9 cellular contexts compared by ENCODE assay signal in the genomic region with DNA sequence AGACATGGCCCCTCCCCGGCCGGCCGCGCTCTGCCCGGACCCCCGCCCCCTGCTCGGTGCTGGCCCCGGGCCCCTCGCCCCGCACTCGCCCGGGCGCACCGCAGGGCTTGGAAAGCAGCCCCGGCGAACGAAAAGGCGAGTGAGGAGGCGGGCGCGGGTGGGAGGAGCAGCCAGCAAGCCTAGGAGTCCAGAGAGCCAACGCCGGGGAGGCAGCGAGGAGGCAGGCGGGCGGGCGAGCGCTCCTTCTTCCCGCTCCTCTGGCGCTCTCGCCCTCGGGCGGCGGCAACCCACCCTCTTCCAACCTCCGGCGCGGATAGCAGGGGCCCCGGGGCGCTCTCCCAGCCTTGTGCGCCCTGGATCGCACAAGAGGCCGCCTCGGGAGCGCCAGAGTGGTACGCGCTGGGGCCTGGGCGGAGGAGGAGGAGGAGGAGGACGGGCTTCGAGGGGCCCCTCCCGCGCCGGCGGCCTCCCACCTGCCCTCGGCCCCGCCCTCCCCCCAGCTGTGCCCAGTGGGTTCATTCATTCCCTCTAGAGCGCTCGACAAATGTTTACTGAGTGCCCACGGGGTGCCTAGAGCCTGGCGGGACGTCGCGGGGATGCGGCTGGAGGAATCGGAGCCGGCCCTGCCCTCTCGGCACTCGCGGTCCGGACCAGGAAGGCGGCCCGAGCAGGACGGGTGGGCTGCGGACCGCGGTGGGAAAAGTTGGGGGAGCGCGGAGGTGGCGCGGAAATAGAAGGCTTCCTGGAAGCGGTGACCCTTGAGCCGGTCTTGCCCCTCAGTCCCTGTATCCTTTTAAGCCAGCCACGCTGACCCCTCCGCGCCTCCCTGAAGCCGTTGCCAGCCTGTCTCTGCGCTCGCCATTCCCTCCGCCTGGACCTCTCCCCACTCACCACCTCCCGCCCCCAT. TPM values are rescaled to one million over a fixed set of nuclear protein-coding genes. Genes with fewer than 3 reads are reported as not detected.
A peak's percentile ranks its signal among the peaks of the same experiment; 100 is the strongest.
DNase-seq lines count a peak whose midpoint lies in the region; ATAC-seq and TF ChIP-seq lines count a peak whose summit lies in the region.
"Had no signal": no experiment of that assay in that cellular context is flagged by ENCODE, and none has a peak within 500 bp of the region (broad histone marks: within the 10 kb centered on the region; RNA-seq: fewer than 3 reads in every experiment).

TSS of gene BMP7 (minus strand) at position 391 of the 907 bp plus-strand sequence. CDS start 519 bp downstream, outside the sequence.

- H3K27me3 ChIP-seq in OCI-LY1 (ENCODE audit: insufficient read depth, low read length) (no peaks in the 10 kb centered on the region), Karpas-422 (ENCODE audit: low read length) (no peaks in the 10 kb centered on the region), aorta (ENCODE audit: control insufficient read depth in 1 of 2, insufficient read depth in 2 of 2, low read length in 1 of 2) (no peaks in the 10 kb centered on the region)

- DNase-seq in ELF-1 (ENCODE audit: low read depth, low spot score) (peak; percentile 65), Right ventricle myocardium superior (no peak), pons (ENCODE audit: low spot score) (peak; percentile 49), GDM1 (lab: John Stamatoyannopoulos, UW) (no peak), Karpas-422 (no peak), aorta (no peak)

- no peaks in the 10 kb centered on the region for H4K20me1 ChIP-seq in OCI-LY1 (ENCODE audit: insufficient read depth, low read length)
- no peaks in the 10 kb centered on the region for H4K20me1 ChIP-seq in Karpas-422 (ENCODE audit: insufficient read depth, low read depth, low read length)

- no peaks in the 10 kb centered on the region for H3F3A ChIP-seq in OCI-LY1 (ENCODE audit: insufficient read depth, low read length)

- ATAC-seq in Right ventricle myocardium superior (ENCODE audit: poor library complexity) (peak; percentile 38), GM19035 (IDR thresholded peaks at IDR 0.05; ENCODE audit: unreplicated experiment) (no peak), aorta (ENCODE audit: low FRiP score) (no peak)

- no peaks in the 10 kb centered on the region for H3K9me2 ChIP-seq in OCI-LY1 (ENCODE audit: low read depth, low read length)
- no peaks in the 10 kb centered on the region for H3K9me2 ChIP-seq in Karpas-422 (replicated peaks; ENCODE audit: insufficient read depth, low read length)

- peak within 1 kb of the TSS; percentile 91 for H3K4me2 ChIP-seq in OCI-LY1 (ENCODE audit: low read length)
- no peak within 1 kb of the TSS for H3K4me2 ChIP-seq in Karpas-422 (ENCODE audit: low read depth, low read length, poor library complexity, severe bottlenecking)

- H2AFZ ChIP-seq in OCI-LY1 (ENCODE audit: low read length) (no peak within 1 kb of the TSS), Karpas-422 (ENCODE audit: low read length) (no peak within 1 kb of the TSS)

- 1% methylated on average over 64 to 89 of the region's 89 CpGs for WGBS in aorta, 2 donors

- no peak for TF ChIP-seq CTCF in OCI-LY1 (IDR thresholded peaks at IDR 0.05; ENCODE audit: low read length)

- H3K4me1 ChIP-seq in OCI-LY1 (ENCODE audit: insufficient read depth, low read length, severe bottlenecking) (peaks cover 58% of the 10 kb centered on the region), Karpas-422 (ENCODE audit: low read length) (no peaks in the 10 kb centered on the region), aorta (ENCODE audit: control insufficient read depth in 1 of 2, insufficient read depth in 2 of 2, low read length in 2 of 2) (no peaks in the 10 kb centered on the region)

- H3K9ac ChIP-seq in OCI-LY1 (ENCODE audit: low read length) (peak within 1 kb of the TSS; percentile 92), Karpas-422 (ENCODE audit: low read length) (no peak within 1 kb of the TSS)

- intact Hi-C loops in Right ventricle myocardium superior (cut with DNase I) (loop anchor here (10.0 kb wide), 1 partner anchor 102 kb away; no protein-coding TSS in a partner anchor), aorta (cut with DNase I) (no loop called here)

- peak within 1 kb of the TSS; percentile 99 for H3K27ac ChIP-seq in OCI-LY1 (ENCODE audit: low read depth, low read length, poor library complexity, severe bottlenecking)
- no peak within 1 kb of the TSS for H3K27ac ChIP-seq in Karpas-422 (ENCODE audit: low read length)
- H3K27ac ChIP-seq in aorta (ENCODE audit: low read depth in 1 of 2, low read length in 2 of 2), result no peak within 1 kb of the TSS

- peak within 1 kb of the TSS; percentile 87 for H3K4me3 ChIP-seq in OCI-LY1 (ENCODE audit: low read depth, low read length, poor library complexity, severe bottlenecking)
- H3K4me3 ChIP-seq in Karpas-422 (ENCODE audit: low read length), result no peak within 1 kb of the TSS
- H3K4me3 ChIP-seq in aorta (ENCODE audit: low read length in 2 of 2), result no peak within 1 kb of the TSS

- H3K36me3 ChIP-seq in OCI-LY1 (ENCODE audit: insufficient read depth, low read length) (peaks cover 42% of the 10 kb centered on the region), Karpas-422 (ENCODE audit: insufficient read depth, low read length) (no peaks in the 10 kb centered on the region), aorta (ENCODE audit: control insufficient read depth in 1 of 2, insufficient read depth in 2 of 2, low read length in 1 of 2) (no peaks in the 10 kb centered on the region)

- H3K79me2 ChIP-seq in OCI-LY1 (ENCODE audit: insufficient read depth, low read length) (peaks cover 60% of the 10 kb centered on the region), Karpas-422 (ENCODE audit: low read length) (no peaks in the 10 kb centered on the region)

- H3K9me3 ChIP-seq in OCI-LY1 (ENCODE audit: low read length), result no peaks in the 10 kb centered on the region
- no peaks in the 10 kb centered on the region for H3K9me3 ChIP-seq in Karpas-422 (ENCODE audit: low read length)
- no peaks in the 10 kb centered on the region for H3K9me3 ChIP-seq in aorta (ENCODE audit: control insufficient read depth, low read length)

RNA-seq across cellular contexts. Expression of gene BMP7, which starts in this region (rescaled TPM):
- 23.2 TPM for total RNA-seq in Right ventricle myocardium superior
- not detected in 2 replicates for total RNA-seq in Karpas-422 (2014; rRNA removed; shearing (Covaris generic); ENCODE audit: low replicate concordance)
- total RNA-seq in aorta, result 1 to 10 TPM in 1 of 2 donors, under 1 TPM in 1; 0.52 to 1.0 TPM
- not detected for polyA plus RNA-seq in aorta
- total RNA-seq: dermis microvascular lymphatic vessel endothelial cell had no signal

Comparison
In these comparisons a context has a peak if more than half of its experiments do, and no peak if none do; other contexts are left out.
1. RNA of gene BMP7 (total RNA-seq): 23.2 TPM in Right ventricle myocardium superior (single experiment); 0.52 to 1.0 TPM in aorta and not detected in Karpas-422; every median in the first group is over 10 times any median in the second.
2. DNase-seq: peak in ELF-1 (single experiment) and pons (single experiment); none in Right ventricle myocardium superior (single experiment), GDM1 (single experiment), Karpas-422 (single experiment) and aorta (0 of 2).